In genomic region chr16:11059588-11059987, GRCh38 we compare ENCODE assay signal across 22 cellular contexts.
"Had no signal": no experiment of that assay in that cellular context is flagged by ENCODE, and none has a peak within 500 bp of the region (broad histone marks: within the 10 kb centered on the region; RNA-seq: fewer than 3 reads in every experiment).

No MANE protein-coding gene starts in this region.

- ATAC-seq: activated naive CD8-positive, alpha-beta T cell treated with anti-CD3 and anti-CD28 coated beads, Interleukin-2, amount 50 U/mL, for 24 hours; activated T-cell treated with anti-CD3 and anti-CD28 coated beads, Interleukin-2, amount 50 U/mL, for 4 hours; gastroesophageal sphincter; naive thymus-derived CD4-positive, alpha-beta T cell; stimulated activated naive CD8-positive, alpha-beta T cell treated with anti-CD3 and anti-CD28 coated beads, Interleukin-15, Interleukin-2, amounts not matched to agents 100 U/mL and 50 U/mL, for 24 hours had no signal

- DNase-seq: activated CD4-positive, alpha-beta T cell treated with anti-CD3 and anti-CD28 coated beads for 4 hours; activated CD4-positive, alpha-beta T cell treated with anti-CD3 and anti-CD28 coated beads, Interleukin-2, amount 50 U/mL, for 48 hours; activated CD4-positive, CD25-positive, alpha-beta regulatory T cell; activated CD8-positive, alpha-beta memory T cell treated with anti-CD3 and anti-CD28 coated beads, Interleukin-2, amount 50 U/mL, for 48 hours; activated naive CD4-positive, alpha-beta T cell treated with anti-CD3 and anti-CD28 coated beads, Interleukin-2, amount 50 U/mL, for 16 hours; activated naive CD8-positive, alpha-beta T cell treated with anti-CD3 and anti-CD28 coated beads, Interleukin-2, amount 50 U/mL, for 24 hours; activated T-cell treated with anti-CD3 and anti-CD28 coated beads, Interleukin-2, amount 50 U/mL, for 4 hours; body of pancreas; head of caudate nucleus; hypothalamus; mesendoderm; naive thymus-derived CD4-positive, alpha-beta T cell; retina; spleen; stimulated activated CD4-positive, alpha-beta T cell treated with anti-CD3 and anti-CD28 coated beads, Interleukin-4, amount 100 ng/mL, for 1 hour; stimulated activated naive CD8-positive, alpha-beta T cell treated with anti-CD3 and anti-CD28 coated beads, Interleukin-15, Interleukin-2, amounts not matched to agents 100 U/mL and 50 U/mL, for 24 hours; T-helper 1 cell had no signal

- H3K9me3 ChIP-seq: body of pancreas, gastroesophageal sphincter, spleen had no signal

- H3K4me2 ChIP-seq: neural progenitor cell had no signal

- H3K36me3 ChIP-seq: cardiac muscle cell, neural progenitor cell had no signal

- H3K4me1 ChIP-seq: body of pancreas, gastroesophageal sphincter, neural progenitor cell had no signal

- H3K9ac ChIP-seq: neural progenitor cell had no signal

- H3K27ac ChIP-seq: body of pancreas, cardiac muscle cell, epithelial cell of prostate, gastroesophageal sphincter, neural progenitor cell, spleen had no signal

- H2AFZ ChIP-seq: neural progenitor cell had no signal

- FAIRE-seq: islet of Langerhans had no signal

- H3K4me3 ChIP-seq: body of pancreas, cardiac muscle cell, gastroesophageal sphincter, neural progenitor cell, spleen had no signal

- H3K27me3 ChIP-seq: body of pancreas, cardiac muscle cell, gastroesophageal sphincter, neural progenitor cell, spleen had no signal
